21 cellular contexts compared by ENCODE assay signal in the genomic region with DNA sequence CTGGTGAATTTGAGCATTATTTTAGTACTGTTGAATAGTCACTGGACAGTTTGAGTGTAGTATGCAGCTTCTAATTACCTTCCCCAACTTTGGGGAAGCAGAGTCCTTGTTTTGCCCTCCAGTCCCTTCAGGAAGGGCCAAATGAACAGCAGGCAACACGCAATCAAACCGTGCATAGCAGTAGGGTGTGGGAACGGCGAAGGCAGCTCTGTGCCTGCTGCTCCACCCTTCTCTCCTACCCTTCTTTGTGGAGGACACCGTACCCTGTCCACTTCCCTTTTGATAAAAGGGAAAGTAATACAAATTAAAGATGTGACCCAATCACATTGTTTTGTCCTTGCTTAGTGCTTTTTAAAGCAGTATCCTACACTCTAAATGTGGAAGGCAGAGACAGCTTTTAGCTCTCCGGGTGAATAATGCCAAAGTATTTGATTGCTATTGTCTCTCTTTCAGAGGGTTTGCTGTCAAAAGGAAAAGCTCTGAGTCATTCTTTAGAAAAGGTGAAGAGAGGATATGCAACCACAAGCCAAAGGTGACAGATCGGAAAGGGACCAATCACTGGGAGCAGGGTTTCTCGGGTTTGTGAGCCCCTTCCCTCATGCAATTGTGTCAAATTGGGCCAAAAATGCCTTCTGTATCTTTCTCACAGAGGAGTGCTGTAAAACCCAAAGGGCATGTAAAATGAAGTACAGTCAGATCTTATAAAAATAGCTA.
A peak's percentile ranks its signal among the peaks of the same experiment; 100 is the strongest.
DNase-seq lines count a peak whose midpoint lies in the region; ATAC-seq and TF ChIP-seq lines count a peak whose summit lies in the region.
"Had no signal": no experiment of that assay in that cellular context is flagged by ENCODE, and none has a peak within 500 bp of the region (broad histone marks: within the 10 kb centered on the region; RNA-seq: fewer than 3 reads in every experiment).

No MANE protein-coding gene starts in this region.

- no peak for DNase-seq in RWPE2 (ENCODE audit: low spot score)
- DNase-seq in esophagus squamous epithelium (lab: John Stamatoyannopoulos, UW) = no peak
- DNase-seq in renal cortical epithelial cell (ENCODE audit: low read depth) = peak; percentile 37
- DNase-seq in vagina (ENCODE audit: extremely low spot score in 2 of 2) = no peak
- DNase-seq: activated CD4-positive, alpha-beta T cell treated with anti-CD3 and anti-CD28 coated beads for 48 hours; activated gamma-delta T cell; activated T-cell treated with anti-CD3 and anti-CD28 coated beads, Interleukin-2, amount 50 U/mL, for 1 hour; central memory CD4-positive, alpha-beta T cell; glutamatergic neuron; NCI-H1417 treated with DMSO at 0.1 percent for 48 hours; NCI-H2081; NCI-H446; Right ventricle myocardium superior; sigmoid colon; stimulated activated naive CD4-positive, alpha-beta T cell had no signal

- peaks cover 14% of the 10 kb centered on the region for H3K4me1 ChIP-seq in HUES48 (ENCODE audit: control insufficient read depth, insufficient read depth, low read length)
- no peaks in the 10 kb centered on the region for H3K4me1 ChIP-seq in RWPE2 (ENCODE audit: insufficient read depth, poor library complexity, severe bottlenecking)
- H3K4me1 ChIP-seq in esophagus squamous epithelium = peaks cover 5 to 43% (median 7%) of the 10 kb centered on the region in 3 donors
- peaks cover 27% of the 10 kb centered on the region for H3K4me1 ChIP-seq in vagina
- H3K4me1 ChIP-seq: sigmoid colon had no signal

- no peak for TF ChIP-seq CTCF in RWPE2 (IDR thresholded peaks at IDR 0.05; ENCODE audit: poor library complexity, severe bottlenecking)
- no peak for TF ChIP-seq CTCF in esophagus squamous epithelium (IDR thresholded peaks at IDR 0.05)
- TF ChIP-seq CTCF in vagina (IDR thresholded peaks at IDR 0.05) = no peak

- H3K27ac ChIP-seq in HUES48 (ENCODE audit: low read depth, low read length) (peak overlapping the region; percentile 79), RWPE2 (ENCODE audit: poor library complexity, severe bottlenecking) (no peak overlapping the region), esophagus squamous epithelium (peak overlapping the region in 3 of 4 donors; percentile 32 to 70 (median 66)), vagina (no peak overlapping the region)
- H3K27ac ChIP-seq: KMS-11, sigmoid colon, thoracic aorta had no signal

- H3K27me3 ChIP-seq in HUES48 (ENCODE audit: control insufficient read depth, insufficient read depth, low read length) (no peaks in the 10 kb centered on the region), RWPE2 (ENCODE audit: insufficient read depth, poor library complexity, severe bottlenecking) (no peaks in the 10 kb centered on the region), esophagus squamous epithelium (no peaks in the 10 kb centered on the region), vagina (no peaks in the 10 kb centered on the region)
- H3K27me3 ChIP-seq: sigmoid colon had no signal

- intact Hi-C loops in esophagus squamous epithelium (cut with DNase I) (no loop called here), vagina (cut with DNase I) (no loop called here)

- H3K9ac ChIP-seq in HUES48 (ENCODE audit: low read depth, low read length) = no peak overlapping the region
- H3K9ac ChIP-seq: KMS-11 had no signal

- TF ChIP-seq POLR2A in esophagus squamous epithelium (IDR thresholded peaks at IDR 0.05) (no peak), vagina (IDR thresholded peaks at IDR 0.05) (no peak)

- H3K9me3 ChIP-seq in HUES48 (ENCODE audit: control insufficient read depth, insufficient read depth, low read length) = no peaks in the 10 kb centered on the region
- H3K9me3 ChIP-seq in RWPE2 (ENCODE audit: severe bottlenecking) = no peaks in the 10 kb centered on the region
- H3K9me3 ChIP-seq in esophagus squamous epithelium = no peaks in the 10 kb centered on the region
- H3K9me3 ChIP-seq in vagina = no peaks in the 10 kb centered on the region
- H3K9me3 ChIP-seq: sigmoid colon, thoracic aorta had no signal

- H3K4me3 ChIP-seq in HUES48 (ENCODE audit: low read depth, low read length) (no peak overlapping the region), RWPE2 (ENCODE audit: severe bottlenecking) (no peak overlapping the region), esophagus squamous epithelium (no peak overlapping the region), vagina (no peak overlapping the region)
- H3K4me3 ChIP-seq: sigmoid colon, thoracic aorta had no signal

- WGBS in esophagus squamous epithelium, 2 donors = 36 to 74% methylated on average over 7 to 8 of the region's 8 CpGs

- H3K36me3 ChIP-seq in HUES48 (ENCODE audit: control insufficient read depth, insufficient read depth, low read length) = no peaks in the 10 kb centered on the region
- H3K36me3 ChIP-seq in RWPE2 (ENCODE audit: low read depth) = no peaks in the 10 kb centered on the region
- H3K36me3 ChIP-seq in esophagus squamous epithelium = no peaks in the 10 kb centered on the region
- H3K36me3 ChIP-seq in vagina = no peaks in the 10 kb centered on the region
- H3K36me3 ChIP-seq: sigmoid colon, thoracic aorta had no signal

- 0 out of 3 replicates have a peak, but pooled peaks have one; percentile 29 for ATAC-seq in RWPE2 (ENCODE audit: low read depth)
- no peak for ATAC-seq in GM21526 (IDR thresholded peaks at IDR 0.05; ENCODE audit: low FRiP score, unreplicated experiment)
- no peak for ATAC-seq in GM21529 (IDR thresholded peaks at IDR 0.05; ENCODE audit: unreplicated experiment)
- no peak for ATAC-seq in HG02973 (IDR thresholded peaks at IDR 0.05; ENCODE audit: unreplicated experiment)

Comparison
In these comparisons a context has a peak if more than half of its experiments do, and no peak if none do; other contexts are left out.
1. H3K27ac ChIP-seq: peak in HUES48 (single experiment) and esophagus squamous epithelium (3 of 4); none in RWPE2 (single experiment) and vagina (single experiment).